Comparison of ENCODE assay signal across 30 cellular contexts in the genomic region with DNA sequence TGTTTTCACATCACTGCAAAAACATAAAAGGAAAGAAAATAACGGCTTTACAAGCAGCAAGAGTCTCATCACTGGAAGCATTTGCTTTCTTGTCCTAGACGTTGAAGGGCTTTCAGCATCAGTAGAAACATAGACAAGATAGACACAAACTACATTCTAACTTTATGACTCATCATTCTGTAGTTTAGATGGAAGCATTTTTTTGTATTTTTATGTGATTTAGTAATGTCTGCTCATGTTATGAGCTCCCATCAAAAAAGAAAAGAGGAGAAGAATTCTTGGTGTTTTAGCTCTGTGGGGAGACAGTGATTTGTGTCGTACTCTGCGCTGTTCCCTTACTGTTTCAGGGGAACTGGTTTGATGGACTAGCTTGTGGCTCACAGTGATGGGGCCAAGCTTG.
DNase-seq lines count a peak whose midpoint lies in the region; ATAC-seq, FAIRE-seq and TF ChIP-seq lines count a peak whose summit lies in the region.
"Had no signal": no experiment of that assay in that cellular context is flagged by ENCODE, and none has a peak within 500 bp of the region (broad histone marks: within the 10 kb centered on the region; RNA-seq: fewer than 3 reads in every experiment).

No MANE protein-coding gene starts in this region.

- no peak for TF ChIP-seq RAD21 in SK-N-SH (IDR thresholded peaks at IDR 0.05; ENCODE audit: low read length)

- DNase-seq in SK-N-SH = no peak
- DNase-seq in RCC 7860 (ENCODE audit: low spot score) = peak; percentile 26
- DNase-seq in fibroblast of pulmonary artery (ENCODE audit: low read depth) = peak; percentile 17
- DNase-seq in NCI-H2171 treated with DMSO at 0.1 percent for 48 hours (lab: John Stamatoyannopoulos, UW) = no peak
- no peak for DNase-seq in SJCRH30
- no peak for DNase-seq in CD4-positive, alpha-beta T cell
- no peak for DNase-seq in NCI-H1092 treated with DMSO at 0.1 percent for 48 hours (lab: John Stamatoyannopoulos, UW)
- DNase-seq: activated CD4-positive, alpha-beta memory T cell treated with anti-CD3 and anti-CD28 coated beads for 36 hours; activated naive CD4-positive, alpha-beta T cell treated with anti-CD3 and anti-CD28 coated beads, Interleukin-2, amount 50 U/mL, for 16 hours; cortex of kidney; endodermal cell; GDM1; islet precursor cell; left ventricle myocardium superior; naive thymus-derived CD4-positive, alpha-beta T cell; NCI-H1105 treated with DMSO at 0.1 percent for 48 hours; NCI-H1930; NCI-H345; occipital lobe; stimulated activated naive CD4-positive, alpha-beta T cell treated with Interleukin-2 at 50 U/mL for 16 hours had no signal

- 47% methylated on average over 4 of the region's 4 CpGs for WGBS in SK-N-SH (ENCODE audit: low lambda C conversion rate)

- CTCF ChIA-PET in SK-N-SH (lab: Yijun Ruan, JAX) = interaction anchor here (0.7 to 1.3 kb wide), 3 partner anchors 10 to 56 kb away, joined by 3 read pairs; no protein-coding TSS in a partner anchor
- CTCF ChIA-PET in CD4-positive, alpha-beta T cell (lab: Charles Lee) = no interaction called here

- no peak overlapping the region for H3K4me2 ChIP-seq in SK-N-SH

- no peak for TF ChIP-seq EP300 in SK-N-SH (IDR thresholded peaks at IDR 0.05; ENCODE audit: borderline replicate concordance in 1 of 2, low read depth in 1 of 2, low read length in 1 of 2)

- no peak for FAIRE-seq in RCC 7860 (lab: Jason Lieb, UNC)
- FAIRE-seq: GM18507, TTC549 had no signal

- no peak for TF ChIP-seq CTCF in SK-N-SH (IDR thresholded peaks at IDR 0.05)
- TF ChIP-seq CTCF in fibroblast of pulmonary artery (IDR thresholded peaks at IDR 0.05; ENCODE audit: low read length, missing control alignments) = no peak
- TF ChIP-seq CTCF in CD4-positive, alpha-beta T cell (IDR thresholded peaks at IDR 0.05) = no peak

- peak; percentile 39; the same call in 2 of the 3 replicates for ATAC-seq in SK-N-SH treated with all-trans-retinoic acid at 6 μM for 48 hours
- ATAC-seq in CD4-positive, alpha-beta T cell (ENCODE audit: poor library complexity) = no peak
- ATAC-seq: activated CD4-positive, CD25-positive, alpha-beta regulatory T cell treated with anti-CD3 and anti-CD28 coated beads, Interleukin-2, amount 50 U/mL, for 24 hours; activated T-helper 17 cell treated with anti-CD3 and anti-CD28 coated beads, Interleukin-2, amount 50 U/mL, for 72 hours; left ventricle myocardium superior; naive thymus-derived CD4-positive, alpha-beta T cell had no signal

- H3K36me3 Mint-ChIP-seq in CD4-positive, alpha-beta T cell (ENCODE audit: low read depth) = no peaks in the 10 kb centered on the region
- H3K36me3 Mint-ChIP-seq: activated CD4-positive, alpha-beta memory T cell treated with anti-CD3 and anti-CD28 coated beads for 36 hours; naive thymus-derived CD4-positive, alpha-beta T cell had no signal

- H3K27ac ChIP-seq in SK-N-SH (ENCODE audit: low read depth in 2 of 2, low read length in 1 of 2) (no peak overlapping the region), SJCRH30 (no peak overlapping the region)
- no peak overlapping the region for H3K27ac ChIP-seq in CD4-positive, alpha-beta T cell (ENCODE audit: low read depth, low read length)
- H3K27ac ChIP-seq: 22Rv1, esophagus muscularis mucosa, thoracic aorta, vagina had no signal

- H3K4me1 Mint-ChIP-seq in CD4-positive, alpha-beta T cell (ENCODE audit: low read depth) = no peaks in the 10 kb centered on the region
- H3K4me1 Mint-ChIP-seq: activated T-helper 17 cell treated with anti-CD3 and anti-CD28 coated beads, Interleukin-2, amount 50 U/mL, for 72 hours had no signal

- H2AFZ ChIP-seq in SK-N-SH (ENCODE audit: low read depth) = no peak overlapping the region

- H3K9me2 ChIP-seq in SK-N-SH = no peaks in the 10 kb centered on the region

- H3K4me1 ChIP-seq in SK-N-SH (ENCODE audit: control insufficient read depth in 1 of 2, insufficient read depth in 2 of 2, low read depth in 1 of 2, low read length in 1 of 2) = peaks cover 0 to 3% of the 10 kb centered on the region in 2 experiments; a peak in 1 of 4 replicates
- H3K4me1 ChIP-seq in SJCRH30 = peaks cover 13% of the 10 kb centered on the region
- H3K4me1 ChIP-seq: vagina had no signal

- no peaks in the 10 kb centered on the region for H3K27me3 ChIP-seq in SK-N-SH (ENCODE audit: insufficient read depth)
- H3K27me3 ChIP-seq in SJCRH30 = no peaks in the 10 kb centered on the region; the same call in 1 of the 2 replicates
- H3K27me3 ChIP-seq in CD4-positive, alpha-beta T cell (ENCODE audit: control insufficient read depth, insufficient read depth, low read length) = no peaks in the 10 kb centered on the region
- H3K27me3 ChIP-seq: esophagus muscularis mucosa, vagina had no signal

- POLR2A ChIA-PET in SK-N-SH (lab: Yijun Ruan, JAX) = interaction anchor here (0.9 kb wide), 1 partner anchor 16 kb away, joined by 4 read pairs; no protein-coding TSS in a partner anchor
- POLR2A ChIA-PET in CD4-positive, alpha-beta T cell (lab: Charles Lee) = no interaction called here

- H3K27ac Mint-ChIP-seq in CD4-positive, alpha-beta T cell = no peak overlapping the region
- H3K27ac Mint-ChIP-seq: activated CD4-positive, alpha-beta memory T cell treated with anti-CD3 and anti-CD28 coated beads for 36 hours; activated T-helper 17 cell treated with anti-CD3 and anti-CD28 coated beads, Interleukin-2, amount 50 U/mL, for 72 hours; endodermal cell; naive thymus-derived CD4-positive, alpha-beta T cell; T-helper 1 cell treated with Interleukin-12 subunit alpha and Interleukin-12 subunit beta and Interleukin-4 antibody, amounts not matched to agents 30 μg/mL and 1 μg/mL, for 36 hours had no signal

- H3K79me2 ChIP-seq in SK-N-SH (ENCODE audit: insufficient read depth) = no peaks in the 10 kb centered on the region

- H3K9ac ChIP-seq in SK-N-SH = no peak overlapping the region

- no peaks in the 10 kb centered on the region for H3F3A ChIP-seq in SK-N-SH (replicated peaks; ENCODE audit: insufficient read depth)

- H3K36me3 ChIP-seq in SK-N-SH (replicated peaks in 1 of 2; ENCODE audit: control insufficient read depth in 1 of 2, insufficient read depth in 2 of 2, low read length in 1 of 2) = no peaks in the 10 kb centered on the region
- H3K36me3 ChIP-seq in SJCRH30 = no peaks in the 10 kb centered on the region
- H3K36me3 ChIP-seq: esophagus muscularis mucosa, thoracic aorta, vagina had no signal

- H3K4me3 Mint-ChIP-seq in CD4-positive, alpha-beta T cell = no peak overlapping the region
- H3K4me3 Mint-ChIP-seq: activated CD4-positive, alpha-beta memory T cell treated with anti-CD3 and anti-CD28 coated beads for 36 hours; activated T-helper 17 cell treated with anti-CD3 and anti-CD28 coated beads, Interleukin-2, amount 50 U/mL, for 72 hours; endodermal cell; naive thymus-derived CD4-positive, alpha-beta T cell; T-helper 1 cell treated with Interleukin-12 subunit alpha and Interleukin-12 subunit beta and Interleukin-4 antibody, amounts not matched to agents 30 μg/mL and 1 μg/mL, for 36 hours had no signal

- H3K9me3 Mint-ChIP-seq in CD4-positive, alpha-beta T cell = no peaks in the 10 kb centered on the region
- H3K9me3 Mint-ChIP-seq: activated CD4-positive, alpha-beta memory T cell treated with anti-CD3 and anti-CD28 coated beads for 36 hours; activated T-helper 17 cell treated with anti-CD3 and anti-CD28 coated beads, Interleukin-2, amount 50 U/mL, for 72 hours; endodermal cell; naive thymus-derived CD4-positive, alpha-beta T cell; T-helper 1 cell treated with Interleukin-12 subunit alpha and Interleukin-12 subunit beta and Interleukin-4 antibody, amounts not matched to agents 30 μg/mL and 1 μg/mL, for 36 hours had no signal

- H4K20me1 ChIP-seq in SK-N-SH (ENCODE audit: insufficient read depth) = no peaks in the 10 kb centered on the region

- no peaks in the 10 kb centered on the region for H3K9me3 ChIP-seq in SK-N-SH
- H3K9me3 ChIP-seq in SJCRH30 (replicated peaks) = no peaks in the 10 kb centered on the region
- no peaks in the 10 kb centered on the region for H3K9me3 ChIP-seq in CD4-positive, alpha-beta T cell (ENCODE audit: control insufficient read depth, low read length)
- H3K9me3 ChIP-seq: esophagus muscularis mucosa, thoracic aorta, vagina had no signal

- peaks cover 8% of the 10 kb centered on the region for H3K27me3 Mint-ChIP-seq in CD4-positive, alpha-beta T cell

- H3K4me3 ChIP-seq in SK-N-SH (ENCODE audit: low read depth in 2 of 2, low read length in 1 of 2) = no peak overlapping the region
- H3K4me3 ChIP-seq in fibroblast of pulmonary artery (replicated peaks; ENCODE audit: low read depth, low read length) = no peak overlapping the region
- no peak overlapping the region for H3K4me3 ChIP-seq in SJCRH30
- H3K4me3 ChIP-seq: esophagus muscularis mucosa, thoracic aorta, vagina had no signal

- intact Hi-C loops in CD4-positive, alpha-beta T cell (cut with DNase I, micrococcal nuclease) = no loop called here

TF ChIP-seq in SK-N-SH treated with all-trans-retinoic acid at 6 μM for 48 hours, 23 proteins besides CTCF, POLR2A, EP300 and RAD21:
- TF ChIP-seq CSDC2 (CRISPR knock-in tag; IDR thresholded peaks at IDR 0.05) (no peak), ISL1 (CRISPR knock-in tag; IDR thresholded peaks at IDR 0.05) (peak; percentile 8; the same call in 1 of the 2 replicates), GLIS3 (CRISPR knock-in tag; IDR thresholded peaks at IDR 0.05) (no peak), TOX (CRISPR knock-in tag; IDR thresholded peaks at IDR 0.05; ENCODE audit: borderline replicate concordance) (no peak), ZFP3 (CRISPR knock-in tag; IDR thresholded peaks at IDR 0.05) (no peak)

TF ChIP-seq in SK-N-SH, 30 proteins besides CTCF, POLR2A, EP300 and RAD21 (continues in another document):
- TF ChIP-seq FOSL2 (IDR thresholded peaks at IDR 0.05; ENCODE audit: borderline replicate concordance, low read depth) (no peak), SMC3 (IDR thresholded peaks at IDR 0.05; ENCODE audit: low read depth, low read length) (no peak), RFX5 (IDR thresholded peaks at IDR 0.05; ENCODE audit: low read length) (no peak), MXI1 (IDR thresholded peaks at IDR 0.05; ENCODE audit: low read depth, low read length) (no peak), JUND (IDR thresholded peaks at IDR 0.05) (no peak)
- TF ChIP-seq, protein P1, sequence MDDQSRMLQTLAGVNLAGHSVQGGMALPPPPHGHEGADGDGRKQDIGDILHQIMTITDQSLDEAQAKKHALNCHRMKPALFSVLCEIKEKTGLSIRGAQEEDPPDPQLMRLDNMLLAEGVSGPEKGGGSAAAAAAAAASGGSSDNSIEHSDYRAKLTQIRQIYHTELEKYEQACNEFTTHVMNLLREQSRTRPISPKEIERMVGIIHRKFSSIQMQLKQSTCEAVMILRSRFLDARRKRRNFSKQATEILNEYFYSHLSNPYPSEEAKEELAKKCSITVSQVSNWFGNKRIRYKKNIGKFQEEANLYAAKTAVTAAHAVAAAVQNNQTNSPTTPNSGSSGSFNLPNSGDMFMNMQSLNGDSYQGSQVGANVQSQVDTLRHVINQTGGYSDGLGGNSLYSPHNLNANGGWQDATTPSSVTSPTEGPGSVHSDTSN (IDR thresholded peaks at IDR 0.05) = no peak
- TF ChIP-seq, protein P2, sequence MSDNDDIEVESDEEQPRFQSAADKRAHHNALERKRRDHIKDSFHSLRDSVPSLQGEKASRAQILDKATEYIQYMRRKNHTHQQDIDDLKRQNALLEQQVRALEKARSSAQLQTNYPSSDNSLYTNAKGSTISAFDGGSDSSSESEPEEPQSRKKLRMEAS (IDR thresholded peaks at IDR 0.05; ENCODE audit: low read depth) = no peak

Comparison
In these comparisons a context has a peak if more than half of its experiments do, and no peak if none do; other contexts are left out.
1. DNase-seq: peak in RCC 7860 (single experiment) and fibroblast of pulmonary artery (single experiment); none in SK-N-SH (single experiment), NCI-H2171 treated with DMSO at 0.1 percent for 48 hours (single experiment), SJCRH30 (0 of 2), CD4-positive, alpha-beta T cell (0 of 10) and NCI-H1092 treated with DMSO at 0.1 percent for 48 hours (single experiment).